Comparison of ENCODE assay signal across 8 cellular contexts in the genomic region with DNA sequence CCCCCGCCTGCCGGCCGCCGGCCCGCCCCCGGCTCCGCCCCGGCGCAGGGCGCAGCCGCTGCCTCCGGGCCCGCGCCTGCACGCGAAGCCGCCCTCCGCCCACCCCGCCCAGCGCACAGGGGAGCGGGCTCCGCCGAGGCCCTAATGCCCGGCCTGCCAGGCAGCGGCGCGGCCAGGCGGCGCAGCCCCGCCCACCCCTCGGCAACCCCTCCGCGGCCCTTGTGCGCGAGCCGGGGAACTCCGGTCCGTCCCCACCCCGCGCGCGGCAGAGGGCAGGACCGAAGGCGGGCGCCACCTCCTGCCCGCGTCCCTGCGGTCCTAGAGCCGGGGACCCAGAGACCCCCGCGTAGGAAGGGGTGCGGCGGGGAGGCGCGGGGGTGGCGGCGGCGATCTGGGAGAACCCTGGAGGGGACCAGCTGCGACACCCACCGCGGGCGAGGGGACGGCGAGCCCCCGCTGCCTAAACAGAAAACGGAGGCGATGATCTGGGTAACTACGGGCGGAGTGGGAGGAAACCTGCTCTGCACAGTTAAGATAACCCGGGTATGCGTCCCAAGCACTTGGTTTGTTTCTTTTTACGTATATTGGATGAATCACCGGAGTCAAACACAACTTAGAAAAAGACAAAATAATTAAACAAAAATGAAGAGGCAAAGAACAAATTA. TPM values are rescaled to one million over a fixed set of nuclear protein-coding genes. Genes with fewer than 3 reads are reported as not detected.
DNase-seq lines count a peak whose midpoint lies in the region; ATAC-seq, FAIRE-seq and TF ChIP-seq lines count a peak whose summit lies in the region.

No MANE protein-coding gene starts in this region.

- intact Hi-C loops in OCI-LY7 (cut with micrococcal nuclease; ENCODE audit: unreplicated experiment), result loop anchor here (1.0 to 10.0 kb wide), 6 partner anchors 79 to 1887 kb away; partner anchors contain the start of genes MTIF3, MTMR6 and RPL21

- H3K9me3 ChIP-seq in OCI-LY7 (ENCODE audit: low read length), result no peaks in the 10 kb centered on the region

- peak overlapping the region; percentile 61 for H3K27ac ChIP-seq in OCI-LY7 (ENCODE audit: low read depth, low read length, poor library complexity, severe bottlenecking)

- POLR2A ChIA-PET in OCI-LY7 (lab: Charles Lee), result interaction anchor here (0.6 to 1.6 kb wide), 3 partner anchors 11 to 98 kb away, joined by 3 to 5 read pairs (median 3); partner anchors contain the start of gene RASL11A

- no TSS peak for BruUV-seq in OCI-LY7 (replicated peaks; lab: Mats Ljungman, UMichigan)

- ATAC-seq in GM21360 (IDR thresholded peaks at IDR 0.05; ENCODE audit: unreplicated experiment), result peak; percentile 64

- peak; percentile 32; the same call in 1 of the 2 replicates for TF ChIP-seq CTCF in OCI-LY7 (conservative IDR thresholded peaks at IDR 0.05; ENCODE audit: low read length)
- no peak for TF ChIP-seq CTCF in epithelial cell of esophagus (IDR thresholded peaks at IDR 0.05; ENCODE audit: insufficient read depth, low read depth, low read length, missing control alignments)

- peak; percentile 95 for DNase-seq in D341Med (ENCODE audit: low spot score)
- DNase-seq in HTR-8/SVneo (ENCODE audit: insufficient read length, low spot score), result peak; percentile 75
- peak; percentile 93 for DNase-seq in OCI-LY7 (ENCODE audit: low spot score)
- peak; percentile 80 for DNase-seq in activated T-cell treated with anti-CD3 and anti-CD28 coated beads for 4 hours
- DNase-seq in epithelial cell of esophagus (ENCODE audit: low read depth), result peak; percentile 92
- DNase-seq in mucosa of gallbladder (ENCODE audit: low spot score), result peak; percentile 93
- peak; percentile 92 for DNase-seq in stimulated activated CD8-positive, alpha-beta memory T cell treated with anti-CD3 and anti-CD28 coated beads, Interleukin-4, amount 100 ng/mL, for 24 hours (ENCODE audit: low read depth)

- H2AFZ ChIP-seq in OCI-LY7 (ENCODE audit: low read length), result peak overlapping the region; percentile 95

- peak overlapping the region; percentile 81 for H3K4me2 ChIP-seq in OCI-LY7 (ENCODE audit: low read length)

- CTCF ChIA-PET in OCI-LY7 (lab: Charles Lee; ENCODE audit: unreplicated experiment), result no interaction called here

- H3K79me2 ChIP-seq in OCI-LY7 (ENCODE audit: insufficient read depth, low read depth, low read length), result peaks cover 39% of the 10 kb centered on the region

- H4K20me1 ChIP-seq in OCI-LY7 (ENCODE audit: insufficient read depth, low read length), result peaks cover 23% of the 10 kb centered on the region

- peak overlapping the region; percentile 82 for H3K4me3 ChIP-seq in OCI-LY7 (ENCODE audit: low read depth, low read length, poor library complexity, severe bottlenecking)
- peak overlapping the region; percentile 52 for H3K4me3 ChIP-seq in epithelial cell of esophagus (ENCODE audit: low read length)

- peak; percentile 42 for FAIRE-seq in HTR-8/SVneo (lab: Jason Lieb, UNC)

- no peaks in the 10 kb centered on the region for H3K36me3 ChIP-seq in OCI-LY7 (ENCODE audit: insufficient read depth, low read length)

- H3K4me1 ChIP-seq in OCI-LY7 (ENCODE audit: insufficient read depth, low read length, poor library complexity, severe bottlenecking), result peaks cover 53% of the 10 kb centered on the region

- no peaks in the 10 kb centered on the region for H3K9me2 ChIP-seq in OCI-LY7 (ENCODE audit: insufficient read depth, low read length)

RNA-seq across cellular contexts. Expression of gene USP12, which starts 0.4 kb away (rescaled TPM):
- total RNA-seq in OCI-LY7 (2014; rRNA removed; shearing (Covaris generic)), result 9.9 and 11.5 TPM in 2 replicates
- total RNA-seq in OCI-LY7 (2022) (27.6 and 28.0 TPM in 2 replicates), mucosa of gallbladder (27.0 TPM)

Comparison
In these comparisons a context has a peak if more than half of its experiments do, and no peak if none do; other contexts are left out.
1. Peak in every context shown above with its lines: DNase-seq, ATAC-seq, H3K4me3 ChIP-seq and H3K27ac ChIP-seq.